23 cellular contexts compared by ENCODE assay signal in genomic region chr4:26715636-26716242, GRCh38.
DNase-seq lines count a peak whose midpoint lies in the region; ATAC-seq, FAIRE-seq and TF ChIP-seq lines count a peak whose summit lies in the region.
"Had no signal": no experiment of that assay in that cellular context is flagged by ENCODE, and none has a peak within 500 bp of the region (broad histone marks: within the 10 kb centered on the region; RNA-seq: fewer than 3 reads in every experiment).

No MANE protein-coding gene starts in this region.

- SMC1A ChIA-PET in GM12878 (lab: Charles Lee; ENCODE audit: uncharacterized antibody, unreplicated experiment): no interaction called here

- H3K4me1 Mint-ChIP-seq in activated T-cell treated with anti-CD3 and anti-CD28 coated beads, Interleukin-2, amount 50 U/mL, for 4 hours (ENCODE audit: low read depth): no peaks in the 10 kb centered on the region
- H3K4me1 Mint-ChIP-seq: IgD-negative memory B cell had no signal

- H2AFZ ChIP-seq in GM12878 (ENCODE audit: control insufficient read depth, low read depth, low read length): no peak overlapping the region

- POLR2A ChIA-PET in GM12878 (lab: Charles Lee): no interaction called here

- DNase-seq in CD1c-positive myeloid dendritic cell (ENCODE audit: extremely low spot score) (peak; percentile 44), GM12878 (ENCODE audit: low read depth, low spot score) (no peak), HK-2 (ENCODE audit: unreplicated experiment) (no peak), activated gamma-delta T cell (lab: John Stamatoyannopoulos, UW) (no peak)
- DNase-seq in activated CD4-positive, alpha-beta T cell treated with anti-CD3 and anti-CD28 coated beads, Interleukin-2, amount 50 U/mL, for 1 hour: no peak
- no peak for DNase-seq in activated T-cell treated with anti-CD3 and anti-CD28 coated beads, Interleukin-2, amount 50 U/mL, for 4 hours
- DNase-seq: CD4-positive, CD25-positive, alpha-beta regulatory T cell; DMS153; GDM1; NCI-H1417 treated with DMSO at 0.1 percent for 48 hours; NCI-H187 treated with DMSO at 0.1 percent for 48 hours; NCI-H226; NCI-H524; NCI-H82; OCI-M1; Right ventricle myocardium superior had no signal

- no peaks in the 10 kb centered on the region for H3K9me3 ChIP-seq in GM12878 (replicated peaks; ENCODE audit: control insufficient read depth, insufficient read depth, low read length)

- no peaks in the 10 kb centered on the region for H3K4me1 ChIP-seq in GM12878 (ENCODE audit: control insufficient read depth, insufficient read depth, low read length)

- TF ChIP-seq POLR2A in GM12878 (IDR thresholded peaks at IDR 0.05; ENCODE audit: low read depth, low read length): no peak

- no peaks in the 10 kb centered on the region for H3K79me2 ChIP-seq in GM12878 (ENCODE audit: control insufficient read depth, insufficient read depth, low read length)

- no peaks in the 10 kb centered on the region for H3K9me3 Mint-ChIP-seq in activated T-cell treated with anti-CD3 and anti-CD28 coated beads, Interleukin-2, amount 50 U/mL, for 4 hours
- H3K9me3 Mint-ChIP-seq: IgD-negative memory B cell had no signal

- CTCF ChIA-PET in GM12878 (lab: Yijun Ruan, JAX): no interaction called here

- no peaks in the 10 kb centered on the region for H4K20me1 ChIP-seq in GM12878 (ENCODE audit: control insufficient read depth, insufficient read depth)

- WGBS in GM12878 (ENCODE audit: insufficient coverage, insufficient replicate concordance, low lambda C conversion rate, missing lambda C conversion rate): 100% methylated on average over 1 of the region's 1 CpG

- peaks cover 1% of the 10 kb centered on the region for H3K36me3 Mint-ChIP-seq in activated T-cell treated with anti-CD3 and anti-CD28 coated beads, Interleukin-2, amount 50 U/mL, for 4 hours (ENCODE audit: insufficient read depth)
- H3K36me3 Mint-ChIP-seq: CD4-positive, CD25-positive, alpha-beta regulatory T cell had no signal

- no peak overlapping the region for H3K4me3 ChIP-seq in GM12878
- H3K4me3 ChIP-seq: SK-N-MC had no signal

- RAD21 ChIA-PET in GM12878 (lab: Charles Lee; ENCODE audit: unreplicated experiment): no interaction called here

- no peak overlapping the region for H3K27ac ChIP-seq in GM12878 (ENCODE audit: control insufficient read depth, insufficient read depth)
- H3K27ac ChIP-seq: 22Rv1, HL-60, SK-N-MC had no signal

- no peaks in the 10 kb centered on the region for H3K27me3 Mint-ChIP-seq in activated T-cell treated with anti-CD3 and anti-CD28 coated beads, Interleukin-2, amount 50 U/mL, for 4 hours (ENCODE audit: low read depth)
- H3K27me3 Mint-ChIP-seq: CD4-positive, CD25-positive, alpha-beta regulatory T cell; IgD-negative memory B cell had no signal

- BruUV-seq in GM12878 (replicated peaks; lab: Mats Ljungman, UMichigan): no TSS peak

- H3K9ac ChIP-seq in GM12878 (ENCODE audit: control insufficient read depth, insufficient read depth, low read length): no peak overlapping the region

- ATAC-seq in GM19351 (IDR thresholded peaks at IDR 0.05; ENCODE audit: unreplicated experiment) (peak; percentile 88), HG03025 (IDR thresholded peaks at IDR 0.05; ENCODE audit: low FRiP score, unreplicated experiment) (peak; percentile 74), GM12878 (0 out of 3 replicates have a peak, but pooled peaks have one; percentile 34)
- no peak for ATAC-seq in activated T-cell treated with anti-CD3 and anti-CD28 coated beads, Interleukin-2, amount 50 U/mL, for 4 hours

- no peak for TF ChIP-seq RAD21 in GM12878 (IDR thresholded peaks at IDR 0.05; ENCODE audit: insufficient read depth, low read depth, low read length)

- H3K27me3 ChIP-seq in GM12878 (replicated peaks in 1 of 2; ENCODE audit: control insufficient read depth in 2 of 2, insufficient read depth in 2 of 2, low read length in 1 of 2): no peaks in the 10 kb centered on the region

- TF ChIP-seq EP300 in GM12878 (IDR thresholded peaks at IDR 0.05; ENCODE audit: borderline replicate concordance in 1 of 2, control insufficient read depth in 1 of 2, low read depth in 2 of 2, low read length in 2 of 2): no peak

- no peaks in the 10 kb centered on the region for H3K36me3 ChIP-seq in GM12878 (ENCODE audit: control insufficient read depth in 2 of 2, insufficient read depth in 2 of 2, low read length in 1 of 2)

- no peak overlapping the region for H3K4me2 ChIP-seq in GM12878 (ENCODE audit: control insufficient read depth, insufficient read depth)

- no peak for FAIRE-seq in GM12878 (lab: Jason Lieb, UNC)
- FAIRE-seq: GM18507 had no signal

- TF ChIP-seq CTCF in GM12878 (IDR thresholded peaks at IDR 0.05 in 2 of 3, conservative IDR thresholded peaks at IDR 0.05 in 1 of 3; ENCODE audit: control insufficient read depth in 2 of 3, extremely low read depth in 1 of 3, insufficient read depth in 1 of 3, low read depth in 3 of 3, low read length in 3 of 3): no peak

- in situ Hi-C loops in GM12878 (cut with MboI): no loop called here

- H3K4me3 Mint-ChIP-seq in activated T-cell treated with anti-CD3 and anti-CD28 coated beads, Interleukin-2, amount 50 U/mL, for 4 hours: no peak overlapping the region
- H3K4me3 Mint-ChIP-seq: CD4-positive, CD25-positive, alpha-beta regulatory T cell; IgD-negative memory B cell had no signal

- intact Hi-C loops in GM12878 (cut with micrococcal nuclease; ENCODE audit: unreplicated experiment): no loop called here

TF ChIP-seq in GM12878, 131 proteins besides CTCF, POLR2A, EP300 and RAD21:
- TF ChIP-seq FOXM1 (IDR thresholded peaks at IDR 0.05; ENCODE audit: low read depth, low read length) (no peak), SPI1 (IDR thresholded peaks at IDR 0.05; ENCODE audit: borderline replicate concordance, insufficient read depth, low read depth, low read length) (peak; percentile 66)
TF ChIP-seq in GM12878: peak in this region for 1.

Comparison
In these comparisons a context has a peak if more than half of its experiments do, and no peak if none do; other contexts are left out.
1. ATAC-seq: peak in GM19351 (single experiment), HG03025 (single experiment) and GM12878 (single experiment); none in activated T-cell treated with anti-CD3 and anti-CD28 coated beads, Interleukin-2, amount 50 U/mL, for 4 hours (0 of 2).